ENCODE assay signal across 10 cellular contexts in genomic region chr12:104573-105081, GRCh38. TPM values are rescaled to one million over a fixed set of nuclear protein-coding genes. Genes with fewer than 3 reads are reported as not detected.
DNase-seq lines count a peak whose midpoint lies in the region; ATAC-seq and TF ChIP-seq lines count a peak whose summit lies in the region.
"Had no signal": no experiment of that assay in that cellular context is flagged by ENCODE, and none has a peak within 500 bp of the region (broad histone marks: within the 10 kb centered on the region; RNA-seq: fewer than 3 reads in every experiment).

No MANE protein-coding gene starts in this region.

- peak; percentile 42 for DNase-seq in DMS 273 treated with DMSO at 0.1 percent for 48 hours (lab: John Stamatoyannopoulos, UW)
- peak; percentile 39 for DNase-seq in NB4 (ENCODE audit: low read depth)
- no peak for DNase-seq in OCI-LY7 (ENCODE audit: low spot score)
- DNase-seq in lower lobe of right lung = no peak
- DNase-seq in GM10248 (ENCODE audit: extremely low spot score) = no peak
- DNase-seq in amniotic stem cell (lab: John Stamatoyannopoulos, UW) = no peak
- no peak for DNase-seq in mucosa of gallbladder (ENCODE audit: low spot score)
- no peak for DNase-seq in HuH-7.5 (ENCODE audit: low spot score)
- DNase-seq: NK-92 treated with Interleukin-12 subunit alpha and Interleukin-12 subunit beta, amount 100 ng/mL, for 24 hours had no signal

- CTCF ChIA-PET in OCI-LY7 (lab: Charles Lee; ENCODE audit: unreplicated experiment) = no interaction called here
- CTCF ChIA-PET in GM10248 (lab: Yijun Ruan, JAX) = no interaction called here

- peak overlapping the region; percentile 90 for H3K27ac ChIP-seq in OCI-LY7 (ENCODE audit: low read depth, low read length, poor library complexity, severe bottlenecking)
- H3K27ac ChIP-seq in lower lobe of right lung = no peak overlapping the region
- H3K27ac ChIP-seq: parathyroid adenoma had no signal

- peak overlapping the region; percentile 59; the same call in 1 of the 2 replicates for H3K4me2 ChIP-seq in OCI-LY7 (ENCODE audit: low read length)

- intact Hi-C loops in OCI-LY7 (cut with micrococcal nuclease; ENCODE audit: unreplicated experiment) = no loop called here
- intact Hi-C loops in lower lobe of right lung (cut with DNase I) = no loop called here

- H3K36me3 ChIP-seq in OCI-LY7 (ENCODE audit: insufficient read depth, low read length) (no peaks in the 10 kb centered on the region), lower lobe of right lung (no peaks in the 10 kb centered on the region)

- H3K4me3 ChIP-seq in NB4 (ENCODE audit: low read depth, low read length) (no peak overlapping the region), OCI-LY7 (ENCODE audit: low read depth, low read length, poor library complexity, severe bottlenecking) (no peak overlapping the region), lower lobe of right lung (no peak overlapping the region)

- peaks cover 32% of the 10 kb centered on the region for H3K27me3 ChIP-seq in lower lobe of right lung (ENCODE audit: low read depth)

- TF ChIP-seq POLR2A in NB4 (IDR thresholded peaks at IDR 0.05; ENCODE audit: extremely low read depth, insufficient read length) = no peak

- H4K20me1 ChIP-seq in OCI-LY7 (ENCODE audit: insufficient read depth, low read length) = no peaks in the 10 kb centered on the region

- TF ChIP-seq CTCF in NB4 (IDR thresholded peaks at IDR 0.05; ENCODE audit: low read depth, low read length) (no peak), OCI-LY7 (conservative IDR thresholded peaks at IDR 0.05; ENCODE audit: low read length) (no peak), lower lobe of right lung (IDR thresholded peaks at IDR 0.05) (no peak), GM10248 (IDR thresholded peaks at IDR 0.05; ENCODE audit: control extremely low read depth, extremely low read depth, low read depth, missing control alignments) (no peak)

- POLR2A ChIA-PET in OCI-LY7 (lab: Charles Lee) (interaction anchor here (0.6 kb wide), 1 partner anchor 894 kb away, joined by 4 read pairs; no protein-coding TSS in a partner anchor), GM10248 (lab: Yijun Ruan, JAX) (no interaction called here)

- H3K4me1 ChIP-seq in OCI-LY7 (ENCODE audit: insufficient read depth, low read length, poor library complexity, severe bottlenecking) (peaks cover 67% of the 10 kb centered on the region), lower lobe of right lung (peaks cover 5% of the 10 kb centered on the region)

- no peaks in the 10 kb centered on the region for H3K9me3 ChIP-seq in OCI-LY7 (ENCODE audit: low read length)
- no peaks in the 10 kb centered on the region for H3K9me3 ChIP-seq in lower lobe of right lung

- ATAC-seq in lower lobe of right lung = peak; percentile 24 to 36

- H3K79me2 ChIP-seq in OCI-LY7 (ENCODE audit: insufficient read depth, low read depth, low read length) = no peaks in the 10 kb centered on the region
- H3K79me2 ChIP-seq: parathyroid adenoma had no signal

- no peaks in the 10 kb centered on the region for H3K9me2 ChIP-seq in OCI-LY7 (ENCODE audit: insufficient read depth, low read length)

- BruUV-seq in OCI-LY7 (replicated peaks; lab: Mats Ljungman, UMichigan) = no TSS peak

- no peak overlapping the region for H2AFZ ChIP-seq in OCI-LY7 (ENCODE audit: low read length)
- H2AFZ ChIP-seq: parathyroid adenoma had no signal

RNA-seq across cellular contexts. Expression of gene IQSEC3, which starts 38.1 kb away (rescaled TPM):
- total RNA-seq in OCI-LY7 (2014; rRNA removed; shearing (Covaris generic)) = 0.05 TPM in 1 of 2 replicates, not detected in the other
- not detected in 2 replicates for total RNA-seq in OCI-LY7 (2022)
- total RNA-seq in lower lobe of right lung = 10.7 TPM
- 1.6 TPM for total RNA-seq in mucosa of gallbladder

Comparison
In these comparisons a context has a peak if more than half of its experiments do, and no peak if none do; other contexts are left out.
1. DNase-seq: peak in DMS 273 treated with DMSO at 0.1 percent for 48 hours (single experiment) and NB4 (single experiment); none in OCI-LY7 (single experiment), lower lobe of right lung (single experiment), GM10248 (single experiment), amniotic stem cell (single experiment), mucosa of gallbladder (single experiment) and HuH-7.5 (single experiment).